In genomic region chr10:127945948-127946347, GRCh38 we compare ENCODE assay signal across 22 cellular contexts. TPM values are rescaled to one million over a fixed set of nuclear protein-coding genes. Genes with fewer than 3 reads are reported as not detected.
DNase-seq lines count a peak whose midpoint lies in the region; ATAC-seq and TF ChIP-seq lines count a peak whose summit lies in the region.
"Had no signal": no experiment of that assay in that cellular context is flagged by ENCODE, and none has a peak within 500 bp of the region (broad histone marks: within the 10 kb centered on the region; RNA-seq: fewer than 3 reads in every experiment).

No MANE protein-coding gene starts in this region.

- H3K27me3 ChIP-seq in breast epithelium = no peaks in the 10 kb centered on the region
- H3K27me3 ChIP-seq: testis had no signal

- H3K36me3 Mint-ChIP-seq in MCF 10A (ENCODE audit: insufficient read depth, unreplicated experiment) (no peaks in the 10 kb centered on the region), T-cell (no peaks in the 10 kb centered on the region)
- no peaks in the 10 kb centered on the region for H3K36me3 Mint-ChIP-seq in stimulated activated effector memory CD8-positive, alpha-beta T cell treated with anti-CD3 and anti-CD28 coated beads, Interleukin-12 subunit alpha, Interleukin-12 subunit beta, amount 100 ng/mL, for 72 hours
- H3K36me3 Mint-ChIP-seq in activated T-helper 2 cell treated with anti-CD3 and anti-CD28 coated beads, Interferon-gamma antibody, Interleukin-2, Interleukin-4, amounts not matched to agents 10 μg/mL and 5 μg/mL and 100 μg/mL, durations not matched to agents 14 hours and 24 hours and 36 hours (ENCODE audit: low read depth) = no peaks in the 10 kb centered on the region

- POLR2A ChIA-PET in MCF 10A (lab: Yijun Ruan, JAX) = no interaction called here
- POLR2A ChIA-PET in T-cell (lab: Charles Lee) = no interaction called here

- no peak overlapping the region for H3K4me3 ChIP-seq in breast epithelium
- H3K4me3 ChIP-seq: esophagus squamous epithelium, GM23248, testis had no signal

- H3K27ac Mint-ChIP-seq in MCF 10A (ENCODE audit: low read depth, unreplicated experiment) (no peak overlapping the region), T-cell (peak overlapping the region; percentile 70)
- peak overlapping the region; percentile 50 for H3K27ac Mint-ChIP-seq in stimulated activated effector memory CD8-positive, alpha-beta T cell treated with anti-CD3 and anti-CD28 coated beads, Interleukin-12 subunit alpha, Interleukin-12 subunit beta, amount 100 ng/mL, for 72 hours
- no peak overlapping the region for H3K27ac Mint-ChIP-seq in activated T-helper 2 cell treated with anti-CD3 and anti-CD28 coated beads, Interferon-gamma antibody, Interleukin-2, Interleukin-4, amounts not matched to agents 10 μg/mL and 5 μg/mL and 100 μg/mL, durations not matched to agents 14 hours and 24 hours and 36 hours

- H3K9me3 Mint-ChIP-seq in MCF 10A (ENCODE audit: unreplicated experiment) (no peaks in the 10 kb centered on the region), T-cell (no peaks in the 10 kb centered on the region)
- H3K9me3 Mint-ChIP-seq in stimulated activated effector memory CD8-positive, alpha-beta T cell treated with anti-CD3 and anti-CD28 coated beads, Interleukin-12 subunit alpha, Interleukin-12 subunit beta, amount 100 ng/mL, for 72 hours = no peaks in the 10 kb centered on the region
- H3K9me3 Mint-ChIP-seq in activated T-helper 2 cell treated with anti-CD3 and anti-CD28 coated beads, Interferon-gamma antibody, Interleukin-2, Interleukin-4, amounts not matched to agents 10 μg/mL and 5 μg/mL and 100 μg/mL, durations not matched to agents 14 hours and 24 hours and 36 hours = no peaks in the 10 kb centered on the region

- H3K9me3 ChIP-seq in breast epithelium = no peaks in the 10 kb centered on the region
- H3K9me3 ChIP-seq: esophagus squamous epithelium, SK-N-SH, testis had no signal

- H3K36me3 ChIP-seq in breast epithelium = no peaks in the 10 kb centered on the region
- H3K36me3 ChIP-seq: esophagus squamous epithelium had no signal

- TF ChIP-seq CTCF in breast epithelium (IDR thresholded peaks at IDR 0.05) (no peak), MCF 10A (IDR thresholded peaks at IDR 0.05; ENCODE audit: unreplicated experiment) (no peak)

- no peak for TF ChIP-seq POLR2A in breast epithelium (IDR thresholded peaks at IDR 0.05)

- H3K27me3 Mint-ChIP-seq in MCF 10A (ENCODE audit: insufficient read depth, unreplicated experiment) (no peaks in the 10 kb centered on the region), T-cell (peaks cover 0 to 4% of the 10 kb centered on the region in 2 donors)
- H3K27me3 Mint-ChIP-seq in activated T-helper 2 cell treated with anti-CD3 and anti-CD28 coated beads, Interferon-gamma antibody, Interleukin-2, Interleukin-4, amounts not matched to agents 10 μg/mL and 5 μg/mL and 100 μg/mL, durations not matched to agents 14 hours and 24 hours and 36 hours (ENCODE audit: low read depth) = peaks cover 7% of the 10 kb centered on the region

- H3K27ac ChIP-seq in breast epithelium = peak overlapping the region; percentile 52 to 66
- H3K27ac ChIP-seq: GM23248, testis had no signal

- peaks cover 0 to 3% of the 10 kb centered on the region in 2 donors for H3K4me1 ChIP-seq in breast epithelium

- H3K4me3 Mint-ChIP-seq in MCF 10A (ENCODE audit: unreplicated experiment) = no peak overlapping the region
- H3K4me3 Mint-ChIP-seq in T-cell = no peak overlapping the region
- no peak overlapping the region for H3K4me3 Mint-ChIP-seq in stimulated activated effector memory CD8-positive, alpha-beta T cell treated with anti-CD3 and anti-CD28 coated beads, Interleukin-12 subunit alpha, Interleukin-12 subunit beta, amount 100 ng/mL, for 72 hours
- H3K4me3 Mint-ChIP-seq in activated T-helper 2 cell treated with anti-CD3 and anti-CD28 coated beads, Interferon-gamma antibody, Interleukin-2, Interleukin-4, amounts not matched to agents 10 μg/mL and 5 μg/mL and 100 μg/mL, durations not matched to agents 14 hours and 24 hours and 36 hours (ENCODE audit: low read depth) = no peak overlapping the region

- ATAC-seq in HG03432 (IDR thresholded peaks at IDR 0.05; ENCODE audit: unreplicated experiment) (peak; percentile 51), T-cell (replicated peaks in 1 of 4) (peak in 1 of 4 experiments; percentile 36), HG03108 (IDR thresholded peaks at IDR 0.05; ENCODE audit: unreplicated experiment) (no peak)
- no peak for ATAC-seq in stimulated activated effector memory CD8-positive, alpha-beta T cell treated with anti-CD3 and anti-CD28 coated beads, Interleukin-12 subunit alpha, Interleukin-12 subunit beta, amount 100 ng/mL, for 72 hours

- H3K4me1 Mint-ChIP-seq in MCF 10A (ENCODE audit: insufficient read depth, unreplicated experiment) (peaks cover 50% of the 10 kb centered on the region), T-cell (peaks cover 26 to 28% (median 27%) of the 10 kb centered on the region in 3 donors)
- peaks cover 27% of the 10 kb centered on the region for H3K4me1 Mint-ChIP-seq in stimulated activated effector memory CD8-positive, alpha-beta T cell treated with anti-CD3 and anti-CD28 coated beads, Interleukin-12 subunit alpha, Interleukin-12 subunit beta, amount 100 ng/mL, for 72 hours
- H3K4me1 Mint-ChIP-seq in activated T-helper 2 cell treated with anti-CD3 and anti-CD28 coated beads, Interferon-gamma antibody, Interleukin-2, Interleukin-4, amounts not matched to agents 10 μg/mL and 5 μg/mL and 100 μg/mL, durations not matched to agents 14 hours and 24 hours and 36 hours (ENCODE audit: low read depth) = peaks cover 3% of the 10 kb centered on the region

- CTCF ChIA-PET in MCF 10A (lab: Yijun Ruan, JAX) (interaction anchor here (0.6 to 0.9 kb wide), 2 partner anchors 14 to 214 kb away, joined by 3 to 4 read pairs; no protein-coding TSS in a partner anchor), T-cell (lab: Charles Lee) (no interaction called here)

- DNase-seq in breast epithelium (ENCODE audit: low spot score in 2 of 2) (no peak), MCF 10A (ENCODE audit: unreplicated experiment) (no peak), T-cell (no peak), NCI-H1105 treated with DMSO at 0.1 percent for 48 hours (lab: John Stamatoyannopoulos, UW) (no peak)
- no peak for DNase-seq in stimulated activated effector memory CD8-positive, alpha-beta T cell treated with anti-CD3 and anti-CD28 coated beads, Interleukin-12 subunit alpha, Interleukin-12 subunit beta, amount 100 ng/mL, for 72 hours (ENCODE audit: low spot score in 2 of 2)
- no peak for DNase-seq in activated T-helper 2 cell treated with anti-CD3 and anti-CD28 coated beads, Interferon-gamma antibody, Interleukin-2, Interleukin-4, amounts not matched to agents 10 μg/mL and 5 μg/mL and 100 μg/mL, durations not matched to agents 14 hours and 24 hours and 36 hours (ENCODE audit: low spot score)
- DNase-seq: activated CD8-positive, alpha-beta memory T cell treated with anti-CD3 and anti-CD28 coated beads, Interleukin-2, amount 50 U/mL, for 4 hours; activated gamma-delta T cell treated with Interleukin-2 at 50 U/mL for 16 hours; COR-L47; esophagus squamous epithelium; Karpas-422; NCI-H1417 treated with DMSO at 0.1 percent for 48 hours; NCI-H69; right cardiac atrium; SK-N-SH; testis had no signal

- intact Hi-C loops in breast epithelium (cut with DNase I; ENCODE audit: low total_unique reads) = no loop called here
- intact Hi-C loops in MCF 10A (cut with micrococcal nuclease) = no loop called here
- intact Hi-C loops in activated T-helper 2 cell treated with anti-CD3 and anti-CD28 coated beads, Interferon-gamma antibody, Interleukin-2, Interleukin-4, amounts not matched to agents 10 μg/mL and 5 μg/mL and 100 μg/mL, durations not matched to agents 14 hours and 24 hours and 36 hours (cut with micrococcal nuclease) = no loop called here

- BruUV-seq in MCF 10A (replicated peaks; lab: Mats Ljungman, UMichigan) = no TSS peak

RNA-seq across cellular contexts. Expression of gene PTPRE, which starts 39.0 kb away (rescaled TPM):
- 10 to 100 TPM; 11.8 to 42.9 (median 25.6) TPM for total RNA-seq in breast epithelium
- 21.8 and 34.6 TPM in 2 replicates for total RNA-seq in MCF 10A (2022)
- 10 to 100 TPM; 23.2 to 69.2 (median 32.2) TPM for total RNA-seq in T-cell
- total RNA-seq in activated T-helper 2 cell treated with anti-CD3 and anti-CD28 coated beads, Interferon-gamma antibody, Interleukin-2, Interleukin-4, amounts not matched to agents 10 μg/mL and 5 μg/mL and 100 μg/mL, durations not matched to agents 14 hours and 24 hours and 36 hours = 16.8 and 17.0 TPM in 2 replicates

RNA-seq across cellular contexts. Expression of gene CLRN3, which starts 53.2 kb away (rescaled TPM):
- under 1 TPM in 1 of 3 donors, not detected in 2; 0.98 TPM for total RNA-seq in breast epithelium
- not detected in 2 replicates for total RNA-seq in MCF 10A (2022)
- total RNA-seq in T-cell = not detected
- not detected in 2 replicates for total RNA-seq in activated T-helper 2 cell treated with anti-CD3 and anti-CD28 coated beads, Interferon-gamma antibody, Interleukin-2, Interleukin-4, amounts not matched to agents 10 μg/mL and 5 μg/mL and 100 μg/mL, durations not matched to agents 14 hours and 24 hours and 36 hours
- total RNA-seq: esophagus squamous epithelium, glomerular endothelial cell, GM23248, lower leg skin, osteoblast, right cardiac atrium had no signal

Comparison
In these comparisons a context has a peak if more than half of its experiments do, and no peak if none do; other contexts are left out.
1. H3K27ac Mint-ChIP-seq: peak in T-cell (2 of 2) and stimulated activated effector memory CD8-positive, alpha-beta T cell treated with anti-CD3 and anti-CD28 coated beads, Interleukin-12 subunit alpha, Interleukin-12 subunit beta, amount 100 ng/mL, for 72 hours (single experiment); none in MCF 10A (single experiment) and activated T-helper 2 cell treated with anti-CD3 and anti-CD28 coated beads, Interferon-gamma antibody, Interleukin-2, Interleukin-4, amounts not matched to agents 10 μg/mL and 5 μg/mL and 100 μg/mL, durations not matched to agents 14 hours and 24 hours and 36 hours (single experiment).